In genomic region chr4:188949608-188950007, GRCh38 we compare ENCODE assay signal across 1 cellular context.
TF ChIP-seq lines count a peak whose summit lies in the region.

No MANE protein-coding gene starts in this region.

TF ChIP-seq in GM23338, 12 proteins besides CTCF, POLR2A, EP300 and RAD21 (continued from another document):
- no peak for TF ChIP-seq REST (IDR thresholded peaks at IDR 0.05; ENCODE audit: unreplicated experiment)
